Comparison of ENCODE assay signal across 3 cellular contexts in genomic region chr6:160299559-160299958, GRCh38.
TF ChIP-seq lines count a peak whose summit lies in the region.

No MANE protein-coding gene starts in this region.

TF ChIP-seq in SK-N-SH, 30 proteins besides CTCF, POLR2A, EP300 and RAD21:
- no peak for TF ChIP-seq IRF3 (IDR thresholded peaks at IDR 0.05; ENCODE audit: low read depth, low read length)
- peak; percentile 44; the same call in 1 of the 2 replicates for TF ChIP-seq USF1 (IDR thresholded peaks at IDR 0.05; ENCODE audit: borderline replicate concordance, low read depth)
- no peak for TF ChIP-seq MAX (IDR thresholded peaks at IDR 0.05; ENCODE audit: low read depth)
- 0 out of 2 replicates have a peak, but pooled peaks have one; percentile 15 for TF ChIP-seq NRF1 (IDR thresholded peaks at IDR 0.05; ENCODE audit: low read depth, low read length)

TF ChIP-seq in SK-N-SH treated with all-trans-retinoic acid at 6 μM for 48 hours, 23 proteins besides CTCF, POLR2A, EP300 and RAD21:
- TF ChIP-seq TSHZ2 (CRISPR knock-in tag; IDR thresholded peaks at IDR 0.05) (no peak), ARNTL (CRISPR knock-in tag; IDR thresholded peaks at IDR 0.05; ENCODE audit: borderline replicate concordance, low read depth) (no peak), ISL1 (CRISPR knock-in tag; IDR thresholded peaks at IDR 0.05) (no peak), CREB5 (CRISPR knock-in tag; IDR thresholded peaks at IDR 0.05; ENCODE audit: low read depth) (no peak), TCF4 (CRISPR knock-in tag; IDR thresholded peaks at IDR 0.05; ENCODE audit: borderline replicate concordance) (no peak), CSRNP3 (CRISPR knock-in tag; IDR thresholded peaks at IDR 0.05) (no peak), CSDC2 (CRISPR knock-in tag; IDR thresholded peaks at IDR 0.05) (no peak), PATZ1 (CRISPR knock-in tag; IDR thresholded peaks at IDR 0.05; ENCODE audit: borderline replicate concordance) (no peak), POU6F1 (CRISPR knock-in tag; IDR thresholded peaks at IDR 0.05; ENCODE audit: borderline replicate concordance, low read depth) (no peak)
TF ChIP-seq in SK-N-SH treated with all-trans-retinoic acid at 6 μM for 48 hours: peak in this region for 0.

TF ChIP-seq in H1, 55 proteins besides CTCF, POLR2A, EP300 and RAD21:
- no peak for TF ChIP-seq SIRT6 (IDR thresholded peaks at IDR 0.05; ENCODE audit: low read length)
- no peak for TF ChIP-seq SUZ12 (IDR thresholded peaks at IDR 0.05; ENCODE audit: low read length)
- TF ChIP-seq TEAD4 (IDR thresholded peaks at IDR 0.05; ENCODE audit: low read depth, low read length) = no peak
- TF ChIP-seq SP1 (IDR thresholded peaks at IDR 0.05; ENCODE audit: low read depth, low read length) = no peak
- TF ChIP-seq E2F6 (IDR thresholded peaks at IDR 0.05) = no peak
